Comparison of ENCODE assay signal across 8 cellular contexts in genomic region chr3:101635954-101636798, GRCh38. TPM values are rescaled to one million over a fixed set of nuclear protein-coding genes. Genes with fewer than 3 reads are reported as not detected.
A peak's percentile ranks its signal among the peaks of the same experiment; 100 is the strongest.
DNase-seq lines count a peak whose midpoint lies in the region; TF ChIP-seq lines count a peak whose summit lies in the region.

No MANE protein-coding gene starts in this region.

- DNase-seq in GOT3 (lab: John Stamatoyannopoulos, UW) (peak; percentile 13), T-helper 9 cell (peak; percentile 58), astrocyte of the spinal cord (ENCODE audit: low read depth, low spot score) (peak; percentile 22), kidney epithelial cell (ENCODE audit: low read depth) (no peak), posterior vena cava (ENCODE audit: low spot score) (no peak)
- DNase-seq in stimulated activated CD4-positive, alpha-beta T cell treated with anti-CD3 and anti-CD28 coated beads, Interleukin-4, amount 100 ng/mL, for 48 hours (ENCODE audit: low read depth in 2 of 2), result peak; percentile 71 to 75

- TF ChIP-seq CTCF in GM12872 (IDR thresholded peaks at IDR 0.05; ENCODE audit: insufficient read depth, low read depth, low read length) (peak; percentile 72), LNCAP (IDR thresholded peaks at IDR 0.05) (peak; percentile 72), astrocyte of the spinal cord (IDR thresholded peaks at IDR 0.05; ENCODE audit: low read depth, low read length) (peak; percentile 70), kidney epithelial cell (IDR thresholded peaks at IDR 0.05; ENCODE audit: insufficient read depth, low read length, poor library complexity, severe bottlenecking) (peak; percentile 69)

- no peaks in the 10 kb centered on the region for H3K27me3 ChIP-seq in kidney epithelial cell (ENCODE audit: control insufficient read depth, insufficient read depth, low read length)

- H3K36me3 ChIP-seq in kidney epithelial cell (ENCODE audit: control insufficient read depth, insufficient read depth, low read length), result no peaks in the 10 kb centered on the region

- intact Hi-C loops in posterior vena cava (cut with DNase I), result no loop called here

- in situ Hi-C loops in astrocyte of the spinal cord (cut with HindIII; ENCODE audit: low sequenced_read_pairs), result no loop called here

- H3K4me3 ChIP-seq in astrocyte of the spinal cord (ENCODE audit: low read depth, low read length) (no peak overlapping the region), kidney epithelial cell (ENCODE audit: low read depth, low read length) (no peak overlapping the region)

RNA-seq across cellular contexts. Expression of gene ZBTB11, which starts 40.8 kb away (rescaled TPM):
- total RNA-seq in kidney epithelial cell, result 16.9 and 18.3 TPM in 2 replicates
- total RNA-seq in posterior vena cava, result 10 to 100 TPM; 12.2 to 15.5 TPM

RNA-seq across cellular contexts. Expression of gene RPL24, which starts 50.3 kb away (rescaled TPM):
- total RNA-seq in kidney epithelial cell (1,361 and 1,576 TPM in 2 replicates), posterior vena cava (100 to 1,000 TPM; 756 TPM)

Comparison
In these comparisons a context has a peak if more than half of its experiments do, and no peak if none do; other contexts are left out.
1. DNase-seq: peak in GOT3 (single experiment), T-helper 9 cell (single experiment), astrocyte of the spinal cord (single experiment) and stimulated activated CD4-positive, alpha-beta T cell treated with anti-CD3 and anti-CD28 coated beads, Interleukin-4, amount 100 ng/mL, for 48 hours (2 of 2); none in kidney epithelial cell (single experiment) and posterior vena cava (single experiment).
2. Peak in every context shown above with its lines, with median percentiles within 50 percentile points of each other: CTCF ChIP-seq.